In genomic region chr7:98228801-98229200, GRCh38 we compare ENCODE assay signal across 17 cellular contexts. TPM values are rescaled to one million over a fixed set of nuclear protein-coding genes. Genes with fewer than 3 reads are reported as not detected.
DNase-seq lines count a peak whose midpoint lies in the region; ATAC-seq, FAIRE-seq and TF ChIP-seq lines count a peak whose summit lies in the region.
"Had no signal": no experiment of that assay in that cellular context is flagged by ENCODE, and none has a peak within 500 bp of the region (broad histone marks: within the 10 kb centered on the region; RNA-seq: fewer than 3 reads in every experiment).

No MANE protein-coding gene starts in this region.

- no peak for FAIRE-seq in H54 (lab: Jason Lieb, UNC)

- TF ChIP-seq POLR2A in adrenal gland (IDR thresholded peaks at IDR 0.05) = no peak
- no peak for TF ChIP-seq POLR2A in H54 (IDR thresholded peaks at IDR 0.05; ENCODE audit: low read depth, low read length)

- H3K4me1 ChIP-seq in adrenal gland (replicated peaks in 1 of 2) = peaks cover 0 to 3% of the 10 kb centered on the region in 2 donors
- H3K4me1 ChIP-seq in psoas muscle = peaks cover 8% of the 10 kb centered on the region
- H3K4me1 ChIP-seq: HAP-1 had no signal

- WGBS in adrenal gland, 4 donors = 64 to 68% (median 65%) methylated on average over 10 to 16 of the region's 16 CpGs
- 64 to 79% (median 73%) methylated on average over 16 of the region's 16 CpGs for WGBS in psoas muscle, 3 donors

- H3K4me3 Mint-ChIP-seq in neural crest cell (no peak overlapping the region), chondrocyte (ENCODE audit: unreplicated experiment) (no peak overlapping the region)
- H3K4me3 Mint-ChIP-seq: CD4-positive, alpha-beta T cell had no signal

- no peak overlapping the region for H3K4me3 ChIP-seq in adrenal gland
- H3K4me3 ChIP-seq in psoas muscle = no peak overlapping the region
- H3K4me3 ChIP-seq: GM23248, HAP-1 had no signal

- H3K9me3 ChIP-seq in adrenal gland (replicated peaks in 1 of 3) (no peaks in the 10 kb centered on the region), psoas muscle (no peaks in the 10 kb centered on the region)
- H3K9me3 ChIP-seq: HAP-1 had no signal

- ATAC-seq in Right ventricle myocardium inferior = no peak
- ATAC-seq in psoas muscle = peak in 3 of 4 donors; percentile 7 to 24 (median 17)

- H3K27me3 Mint-ChIP-seq in neural crest cell (ENCODE audit: low read depth) (no peaks in the 10 kb centered on the region), chondrocyte (ENCODE audit: low read depth) (no peaks in the 10 kb centered on the region)
- H3K27me3 Mint-ChIP-seq: CD4-positive, alpha-beta T cell had no signal

- H3K36me3 Mint-ChIP-seq in neural crest cell (ENCODE audit: low read depth) (no peaks in the 10 kb centered on the region), chondrocyte (ENCODE audit: low read depth) (peaks cover 7% of the 10 kb centered on the region)

- DNase-seq in Right ventricle myocardium inferior (ENCODE audit: missing footprints) (peak; percentile 33), cardiac septum (ENCODE audit: low spot score) (no peak), adrenal gland (peak in 4 of 7 donors; percentile 14 to 47 (median 34)), neural crest cell (ENCODE audit: low read depth, low spot score) (no peak), psoas muscle (peak in 1 of 2 donors; percentile 42), H54 (ENCODE audit: insufficient read length, low spot score) (no peak), chondrocyte (ENCODE audit: low spot score) (no peak), epidermal melanocyte (ENCODE audit: insufficient read length, low spot score) (no peak)
- DNase-seq: AML-193; C1 segment of cervical spinal cord; Calu3; CD4-positive, alpha-beta T cell; DMS 273 treated with DMSO at 0.1 percent for 48 hours; GM23248 had no signal

- intact Hi-C loops in Right ventricle myocardium inferior (cut with DNase I) (no loop called here), cardiac septum (cut with DNase I) (no loop called here), adrenal gland (cut with DNase I) (no loop called here), psoas muscle (cut with DNase I) (no loop called here)

- H3K9me3 Mint-ChIP-seq in neural crest cell = no peaks in the 10 kb centered on the region
- H3K9me3 Mint-ChIP-seq in chondrocyte (ENCODE audit: low read depth) = no peaks in the 10 kb centered on the region
- H3K9me3 Mint-ChIP-seq: CD4-positive, alpha-beta T cell had no signal

- TF ChIP-seq CTCF in adrenal gland (IDR thresholded peaks at IDR 0.05) (no peak), neural crest cell (conservative IDR thresholded peaks at IDR 0.05) (no peak), psoas muscle (IDR thresholded peaks at IDR 0.05) (no peak), chondrocyte (IDR thresholded peaks at IDR 0.05) (no peak)

- peak overlapping the region; percentile 86 for H3K27ac Mint-ChIP-seq in neural crest cell (ENCODE audit: unreplicated experiment)
- H3K27ac Mint-ChIP-seq in chondrocyte (ENCODE audit: unreplicated experiment) = no peak overlapping the region
- H3K27ac Mint-ChIP-seq: CD4-positive, alpha-beta T cell had no signal

- no peaks in the 10 kb centered on the region for H3K36me3 ChIP-seq in adrenal gland (replicated peaks in 1 of 2)
- H3K36me3 ChIP-seq in psoas muscle (ENCODE audit: insufficient read depth in 1 of 2, low read depth in 1 of 2) = peaks cover 0 to 50% of the 10 kb centered on the region in 2 donors
- H3K36me3 ChIP-seq: HAP-1 had no signal

- H3K4me1 Mint-ChIP-seq in neural crest cell (no peaks in the 10 kb centered on the region), chondrocyte (ENCODE audit: low read depth) (no peaks in the 10 kb centered on the region)

- H3K27me3 ChIP-seq in adrenal gland (no peaks in the 10 kb centered on the region), psoas muscle (ENCODE audit: insufficient read depth in 3 of 3, low read length in 2 of 3) (no peaks in the 10 kb centered on the region)

- no peak overlapping the region for H3K27ac ChIP-seq in adrenal gland
- H3K27ac ChIP-seq in psoas muscle = peak overlapping the region; percentile 65
- H3K27ac ChIP-seq: 22Rv1, GM23248 had no signal

RNA-seq across cellular contexts. Expression of gene BHLHA15, which starts 17.6 kb away (rescaled TPM):
- total RNA-seq in Right ventricle myocardium inferior (not detected), cardiac septum (not detected), adrenal gland (1 to 10 TPM in 3 of 8 donors, not detected in 5; 1.4 to 3.6 (median 1.9) TPM), neural crest cell (not detected in 2 replicates), psoas muscle (not detected), chondrocyte (0.32 to 1.2 TPM in 2 of 3 replicates, not detected in the other)
- polyA plus RNA-seq in adrenal gland (under 1 TPM in 1 of 3 donors, not detected in 2; 0.57 TPM), psoas muscle (not detected)
- total RNA-seq: CD4-positive, alpha-beta T cell; Daoy; GM23248 had no signal
- polyA plus RNA-seq: GM23248 had no signal

RNA-seq across cellular contexts. Expression of gene TECPR1, which starts 23.2 kb away (rescaled TPM):
- total RNA-seq in Right ventricle myocardium inferior (20.9 TPM), cardiac septum (16.6 TPM), adrenal gland (10 to 100 TPM; 10.9 to 35.0 (median 20.4) TPM), neural crest cell (30.3 and 35.2 TPM in 2 replicates), psoas muscle (10 to 100 TPM in 3 of 4 donors, 1 to 10 TPM in 1; 10.0 to 23.0 (median 18.6) TPM), chondrocyte (27.3 to 33.8 TPM (median 32.0 TPM) in 3 replicates)
- polyA plus RNA-seq in adrenal gland (10 to 100 TPM in 2 of 3 donors, 1 to 10 TPM in 1; 6.2 to 36.4 (median 12.3) TPM), psoas muscle (10 to 100 TPM in 2 of 3 donors, 1 to 10 TPM in 1; 7.0 to 14.5 (median 14.0) TPM)

RNA-seq across cellular contexts. Expression of gene BRI3, which starts 52.7 kb away (rescaled TPM):
- total RNA-seq in Right ventricle myocardium inferior (240 TPM), cardiac septum (162 TPM), adrenal gland (100 to 1,000 TPM in 7 of 8 donors, 10 to 100 TPM in 1; 50.2 to 379 (median 209) TPM), neural crest cell (112 and 119 TPM in 2 replicates), psoas muscle (100 to 1,000 TPM; 231 to 529 (median 366) TPM), chondrocyte (264 to 370 TPM (median 359 TPM) in 3 replicates)
- polyA plus RNA-seq in adrenal gland (100 to 1,000 TPM; 165 to 204 (median 200) TPM), psoas muscle (100 to 1,000 TPM; 301 to 509 (median 443) TPM)

Comparison
In these comparisons a context has a peak if more than half of its experiments do, and no peak if none do; other contexts are left out.
1. DNase-seq: peak in Right ventricle myocardium inferior (single experiment) and adrenal gland (4 of 7); none in cardiac septum (single experiment), neural crest cell (single experiment), H54 (single experiment), chondrocyte (single experiment) and epidermal melanocyte (single experiment).